Comparison of ENCODE assay signal across 23 cellular contexts in the genomic region with DNA sequence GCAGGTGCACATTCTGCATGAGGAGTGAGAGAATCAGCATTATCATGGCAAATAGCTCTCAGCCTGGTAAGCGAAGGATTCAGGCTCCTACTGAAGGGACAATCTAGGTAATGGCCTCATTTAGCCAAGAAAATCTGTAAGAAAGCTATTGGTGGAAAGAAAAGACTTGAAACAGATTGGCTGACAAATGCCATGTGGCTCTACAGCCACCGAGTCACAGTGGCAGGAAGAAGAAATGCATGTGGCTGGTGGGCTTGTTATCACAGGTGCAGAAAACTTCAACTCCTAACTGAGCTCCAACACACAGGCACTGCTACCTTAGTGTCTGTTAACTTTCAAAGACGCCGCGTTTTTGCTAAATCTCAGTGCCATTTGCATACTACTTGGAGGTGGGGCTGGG.
"Had no signal": no experiment of that assay in that cellular context is flagged by ENCODE, and none has a peak within 500 bp of the region (broad histone marks: within the 10 kb centered on the region; RNA-seq: fewer than 3 reads in every experiment).

No MANE protein-coding gene starts in this region.

- H3K4me1 ChIP-seq: gastroesophageal sphincter, lower lobe of right lung, right atrium auricular region, sigmoid colon, upper lobe of right lung, vagina had no signal

- H3K36me3 Mint-ChIP-seq: mesothelial cell of epicardium, natural killer cell had no signal

- H3K4me1 Mint-ChIP-seq: memory B cell, natural killer cell, neural crest cell had no signal

- H3K9me3 ChIP-seq: esophagus muscularis mucosa, gastroesophageal sphincter, left ventricle myocardium inferior, lower lobe of right lung, ovary, right atrium auricular region, sigmoid colon, tibial artery, upper lobe of right lung, vagina had no signal

- H3K4me3 ChIP-seq: esophagus muscularis mucosa, gastroesophageal sphincter, left ventricle myocardium inferior, lower lobe of right lung, ovary, right atrium auricular region, sigmoid colon, skin epidermis, tibial artery, upper lobe of right lung, vagina had no signal

- FAIRE-seq: kidney had no signal

- H3K27ac ChIP-seq: epithelial cell of prostate, esophagus muscularis mucosa, gastroesophageal sphincter, left ventricle myocardium inferior, lower lobe of right lung, ovary, right atrium auricular region, sigmoid colon, skin epidermis, tibial artery, upper lobe of right lung, vagina had no signal

- H3K27ac Mint-ChIP-seq: memory B cell, mesothelial cell of epicardium, natural killer cell had no signal

- ATAC-seq: gastroesophageal sphincter, left cardiac atrium, lower lobe of right lung, natural killer cell, upper lobe of right lung had no signal

- H3K4me3 Mint-ChIP-seq: memory B cell, mesothelial cell of epicardium, natural killer cell, neural crest cell had no signal

- H3K9me3 Mint-ChIP-seq: memory B cell, mesothelial cell of epicardium, natural killer cell, neural crest cell had no signal

- DNase-seq: effector memory CD4-positive, alpha-beta T cell; glutamatergic neuron; kidney; left cardiac atrium; left ventricle myocardium inferior; lower lobe of right lung; natural killer cell; nucleus accumbens; ovary; sigmoid colon; stimulated activated CD4-positive, alpha-beta T cell treated with anti-CD3 and anti-CD28 coated beads, Interleukin-12 subunit alpha, Interleukin-12 subunit beta, amount 100 ng/mL, for 4 hours; stimulated activated naive CD4-positive, alpha-beta T cell; tibial artery; upper lobe of right lung had no signal

- H3K27me3 Mint-ChIP-seq: memory B cell had no signal

- H3K27me3 ChIP-seq: esophagus muscularis mucosa, gastroesophageal sphincter, ovary, right atrium auricular region, sigmoid colon, tibial artery, upper lobe of right lung, vagina had no signal

- H3K36me3 ChIP-seq: left ventricle myocardium inferior, ovary, upper lobe of right lung, vagina had no signal
